Comparison of ENCODE assay signal across 19 cellular contexts in the genomic region with DNA sequence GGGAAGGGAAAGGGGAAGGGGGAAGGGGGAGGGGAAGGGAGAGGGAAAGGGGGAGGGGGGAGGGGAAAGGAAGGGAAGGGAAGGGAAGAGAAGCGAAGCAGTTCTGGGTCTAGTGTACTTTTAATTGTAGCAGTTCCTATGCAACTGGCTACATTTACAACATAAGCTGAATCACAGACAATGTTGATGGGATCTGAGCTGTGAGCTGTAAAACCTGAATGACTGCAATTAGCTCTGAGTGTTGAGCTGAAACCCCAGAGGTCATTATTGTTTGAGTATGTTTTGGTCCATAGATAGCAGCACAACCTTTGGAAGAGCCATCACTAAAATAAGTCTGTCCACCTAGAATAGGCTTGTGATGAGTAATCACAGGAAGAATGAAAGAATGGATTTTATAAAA. TPM values are rescaled to one million over a fixed set of nuclear protein-coding genes. Genes with fewer than 3 reads are reported as not detected.
DNase-seq lines count a peak whose midpoint lies in the region; ATAC-seq and TF ChIP-seq lines count a peak whose summit lies in the region.
"Had no signal": no experiment of that assay in that cellular context is flagged by ENCODE, and none has a peak within 500 bp of the region (broad histone marks: within the 10 kb centered on the region; RNA-seq: fewer than 3 reads in every experiment).

No MANE protein-coding gene starts in this region.

- no peak overlapping the region for H2BK20ac ChIP-seq in IMR-90 (ENCODE audit: low read depth, low read length)

- dilution Hi-C loops in IMR-90 (cut with HindIII; ENCODE audit: low sequenced_read_pairs, unreplicated experiment) = no loop called here

- H2BK5ac ChIP-seq in IMR-90 (ENCODE audit: low read depth, low read length, poor library complexity, severe bottlenecking) = no peak overlapping the region

- DNase-seq in Caco-2 (peak; percentile 58 to 69), IMR-90 (peak; percentile 30), SK-N-MC (ENCODE audit: low read depth, low spot score) (no peak), left kidney (ENCODE audit: low read depth, low spot score) (peak; percentile 15), medulla oblongata (ENCODE audit: extremely low spot score) (no peak), iPS-NIHi11 (ENCODE audit: low spot score) (no peak)
- no peak for DNase-seq in naive thymus-derived CD4-positive, alpha-beta T cell
- DNase-seq: activated CD4-positive, CD25-positive, alpha-beta regulatory T cell; endodermal cell; GDM1; GOT3; Karpas-422; natural killer cell; NCI-H187 treated with DMSO at 0.1 percent for 48 hours; NCI-H524 treated with DMSO at 0.1 percent for 48 hours; stomach; T-helper 1 cell had no signal

- no peak overlapping the region; the same call in 1 of the 2 replicates for H2AK5ac ChIP-seq in IMR-90 (ENCODE audit: low read depth, low read length)

- no peak overlapping the region for H2AK9ac ChIP-seq in IMR-90 (replicated peaks; ENCODE audit: low read depth, low read length, poor library complexity)

- no CpG with 5 or more reads among the region's 1 CpG for WGBS in IMR-90 (ENCODE audit: extremely low coverage in 2 of 2, insufficient read length in 1 of 2), 2 experiments

- TF ChIP-seq CTCF in Caco-2 (IDR thresholded peaks at IDR 0.05; ENCODE audit: insufficient read depth in 1 of 2, low read depth in 1 of 2, low read length in 1 of 2, severe bottlenecking in 1 of 2, unreplicated experiment in 1 of 2) (no peak), IMR-90 (conservative IDR thresholded peaks at IDR 0.05; ENCODE audit: low read depth, low read length) (no peak)

- H2BK120ac ChIP-seq in IMR-90 (ENCODE audit: low read depth, low read length) = no peak overlapping the region; the same call in 1 of the 2 replicates

- H3K4me1 ChIP-seq in Caco-2 = peaks cover 25% of the 10 kb centered on the region
- peaks cover 5% of the 10 kb centered on the region; the same call in 1 of the 2 replicates for H3K4me1 ChIP-seq in IMR-90 (ENCODE audit: control insufficient read depth, insufficient read depth, low read length)
- H3K4me1 ChIP-seq in naive thymus-derived CD4-positive, alpha-beta T cell (ENCODE audit: control insufficient read depth in 2 of 2, insufficient read depth in 2 of 2, low read length in 2 of 2) = no peaks in the 10 kb centered on the region

- H3K9me3 ChIP-seq in Caco-2 = peaks cover 12% of the 10 kb centered on the region
- peaks cover 7% of the 10 kb centered on the region for H3K9me3 ChIP-seq in IMR-90 (ENCODE audit: control insufficient read depth, insufficient read depth, low read length)
- no peaks in the 10 kb centered on the region for H3K9me3 ChIP-seq in SK-N-MC (ENCODE audit: low read depth, low read length)
- H3K9me3 ChIP-seq in naive thymus-derived CD4-positive, alpha-beta T cell (ENCODE audit: control insufficient read depth in 2 of 3, low read length in 3 of 3) = peaks cover 0 to 6% (median 1%) of the 10 kb centered on the region in 3 experiments

- no peak overlapping the region for H3K56ac ChIP-seq in IMR-90 (ENCODE audit: extremely low read depth, insufficient read depth, low read length)

- H3K27me3 Mint-ChIP-seq in Caco-2 (ENCODE audit: insufficient read depth, unreplicated experiment) = no peaks in the 10 kb centered on the region
- peaks cover 0 to 19% (median 0%) of the 10 kb centered on the region in 5 donors for H3K27me3 Mint-ChIP-seq in naive thymus-derived CD4-positive, alpha-beta T cell
- H3K27me3 Mint-ChIP-seq: central memory CD8-positive, alpha-beta T cell had no signal

- no peak for TF ChIP-seq RAD21 in IMR-90 (IDR thresholded peaks at IDR 0.05; ENCODE audit: low read length)

- no peak overlapping the region for H3K18ac ChIP-seq in IMR-90 (ENCODE audit: low read depth, low read length)

- intact Hi-C loops in Caco-2 (cut with micrococcal nuclease; ENCODE audit: unreplicated experiment) (loop anchor here (1.0 kb wide), 5 partner anchors 8 to 88 kb away; a partner anchor contains a TSS), IMR-90 (cut with micrococcal nuclease) (loop anchor here (5.0 kb wide), 4 partner anchors 151 to 316 kb away; a partner anchor contains a TSS)
- intact Hi-C loops in naive thymus-derived CD4-positive, alpha-beta T cell (cut with micrococcal nuclease) = loop anchor here (2.0 to 10.0 kb wide), 5 partner anchors 201 to 1973 kb away; a partner anchor contains a TSS

- no peak overlapping the region for H2BK15ac ChIP-seq in IMR-90 (ENCODE audit: low read depth, low read length)

- H3K4me3 ChIP-seq in Caco-2 (ENCODE audit: low read depth, low read length) (no peak overlapping the region), IMR-90 (ENCODE audit: insufficient read depth, low read depth, low read length) (no peak overlapping the region), SK-N-MC (no peak overlapping the region)
- H3K4me3 ChIP-seq in naive thymus-derived CD4-positive, alpha-beta T cell (ENCODE audit: low read length) = no peak overlapping the region
- H3K4me3 ChIP-seq: stomach had no signal

- POLR2A ChIA-PET in Caco-2 (lab: Charles Lee) = interaction anchor here (0.6 to 2.7 kb wide), 3 partner anchors 9 to 61 kb away, joined by 6 to 14 read pairs (median 7); a partner anchor contains a TSS
- POLR2A ChIA-PET in IMR-90 (lab: Charles Lee; ENCODE audit: unreplicated experiment) = no interaction called here
- POLR2A ChIA-PET in naive thymus-derived CD4-positive, alpha-beta T cell (lab: Charles Lee) = no interaction called here

- H4K8ac ChIP-seq in IMR-90 (ENCODE audit: low read depth in 2 of 2, low read length in 2 of 2) = no peak overlapping the region; a peak in 1 of 4 replicates

- H3K4me3 Mint-ChIP-seq in Caco-2 (ENCODE audit: unreplicated experiment) = peak overlapping the region; percentile 22
- no peak overlapping the region for H3K4me3 Mint-ChIP-seq in naive thymus-derived CD4-positive, alpha-beta T cell
- H3K4me3 Mint-ChIP-seq: central memory CD8-positive, alpha-beta T cell; endodermal cell; natural killer cell had no signal

- H3K9me3 Mint-ChIP-seq in Caco-2 (ENCODE audit: unreplicated experiment) = peaks cover 8% of the 10 kb centered on the region
- H3K9me3 Mint-ChIP-seq in naive thymus-derived CD4-positive, alpha-beta T cell = peaks cover 0 to 15% (median 9%) of the 10 kb centered on the region in 11 donors

- H3K4me2 ChIP-seq in IMR-90 (ENCODE audit: low read depth, low read length) = no peak overlapping the region

- H4K91ac ChIP-seq in IMR-90 (ENCODE audit: insufficient read depth, low read depth, low read length) = no peak overlapping the region

- H3K27ac ChIP-seq in IMR-90 (ENCODE audit: insufficient read depth, low read length) (no peak overlapping the region), SK-N-MC (peak overlapping the region; percentile 88; the same call in 1 of the 2 replicates)
- no peak overlapping the region for H3K27ac ChIP-seq in naive thymus-derived CD4-positive, alpha-beta T cell (ENCODE audit: low read depth, low read length)
- H3K27ac ChIP-seq: stomach had no signal

- H3K9ac ChIP-seq in IMR-90 (ENCODE audit: low read depth, low read length) = no peak overlapping the region
- H3K9ac ChIP-seq in SK-N-MC (ENCODE audit: insufficient read length) = peak overlapping the region; percentile 13

- H3K27ac Mint-ChIP-seq in Caco-2 (ENCODE audit: unreplicated experiment) = peak overlapping the region; percentile 87
- H3K27ac Mint-ChIP-seq in naive thymus-derived CD4-positive, alpha-beta T cell = no peak overlapping the region
- H3K27ac Mint-ChIP-seq: endodermal cell, natural killer cell had no signal

- H3K4ac ChIP-seq in IMR-90 (ENCODE audit: low read depth, low read length) = no peak overlapping the region

- no peak for ATAC-seq in IMR-90 (ENCODE audit: low read depth)
- ATAC-seq in HG03196 (IDR thresholded peaks at IDR 0.05; ENCODE audit: unreplicated experiment) = no peak
- ATAC-seq in naive thymus-derived CD4-positive, alpha-beta T cell = no peak
- ATAC-seq: natural killer cell had no signal

- H3K79me1 ChIP-seq in IMR-90 (ENCODE audit: low read depth in 1 of 2, low read length in 2 of 2) = no peaks in the 10 kb centered on the region

- H3K9me1 ChIP-seq in IMR-90 (ENCODE audit: insufficient read depth, low read length) = peaks cover 5% of the 10 kb centered on the region

- H3K14ac ChIP-seq in IMR-90 (replicated peaks; ENCODE audit: low read depth, low read length) = no peak overlapping the region

- H4K5ac ChIP-seq in IMR-90 (ENCODE audit: low read depth, low read length) = no peak overlapping the region

- no peaks in the 10 kb centered on the region for H4K20me1 ChIP-seq in IMR-90 (ENCODE audit: insufficient read depth, low read length)

- BruUV-seq in Caco-2 (replicated peaks; lab: Mats Ljungman, UMichigan) (no TSS peak), IMR-90 (replicated peaks; lab: Mats Ljungman, UMichigan) (no TSS peak)

- CTCF ChIA-PET in Caco-2 (lab: Charles Lee) (interaction anchor here (0.6 to 5.1 kb wide), 9 partner anchors 10 to 105 kb away, joined by 3 to 70 read pairs (median 8); a partner anchor contains a TSS), IMR-90 (lab: Yijun Ruan, JAX) (interaction anchor here (1.8 to 3.8 kb wide), 2 partner anchors 98 to 103 kb away, joined by 8 to 24 read pairs; no protein-coding TSS in a partner anchor)
- CTCF ChIA-PET in naive thymus-derived CD4-positive, alpha-beta T cell (lab: Charles Lee) = interaction anchor here (0.7 to 3.9 kb wide), 5 partner anchors 10 to 333 kb away, joined by 3 to 19 read pairs (median 8); a partner anchor contains a TSS

- H3K36me3 ChIP-seq in Caco-2 (ENCODE audit: control insufficient read depth, insufficient read depth, low read length) (no peaks in the 10 kb centered on the region), IMR-90 (ENCODE audit: control insufficient read depth, insufficient read depth, low read length) (no peaks in the 10 kb centered on the region), SK-N-MC (ENCODE audit: insufficient read depth, low read length) (no peaks in the 10 kb centered on the region)
- H3K36me3 ChIP-seq in naive thymus-derived CD4-positive, alpha-beta T cell (ENCODE audit: control insufficient read depth in 2 of 3, insufficient read depth in 3 of 3, low read length in 3 of 3) = no peaks in the 10 kb centered on the region
- H3K36me3 ChIP-seq: stomach had no signal

- no peak for TF ChIP-seq POLR2A in IMR-90 (IDR thresholded peaks at IDR 0.05; ENCODE audit: low read depth, low read length)

- peaks cover 21% of the 10 kb centered on the region for H3K4me1 Mint-ChIP-seq in Caco-2 (ENCODE audit: low read depth, unreplicated experiment)
- H3K4me1 Mint-ChIP-seq in naive thymus-derived CD4-positive, alpha-beta T cell = peaks cover 0 to 6% (median 0%) of the 10 kb centered on the region in 7 donors
- H3K4me1 Mint-ChIP-seq: central memory CD8-positive, alpha-beta T cell; natural killer cell had no signal

- in situ Hi-C loops in IMR-90 (cut with MboI; ENCODE audit: low sequenced_read_pairs) = loop anchor here (5.0 to 25.0 kb wide), 3 partner anchors 101 to 761 kb away; a partner anchor contains a TSS

- no peaks in the 10 kb centered on the region for H3K27me3 ChIP-seq in Caco-2 (replicated peaks; ENCODE audit: control insufficient read depth, insufficient read depth, low read length)
- no peaks in the 10 kb centered on the region for H3K27me3 ChIP-seq in IMR-90 (ENCODE audit: control insufficient read depth, insufficient read depth, low read length)
- no peaks in the 10 kb centered on the region for H3K27me3 ChIP-seq in naive thymus-derived CD4-positive, alpha-beta T cell (ENCODE audit: control insufficient read depth in 2 of 2, insufficient read depth in 2 of 2, low read length in 2 of 2)

- H3K23ac ChIP-seq in IMR-90 (ENCODE audit: low read depth, low read length) = no peak overlapping the region

- H3K36me3 Mint-ChIP-seq in Caco-2 (ENCODE audit: insufficient read depth, unreplicated experiment) = peaks cover 5% of the 10 kb centered on the region
- H3K36me3 Mint-ChIP-seq in naive thymus-derived CD4-positive, alpha-beta T cell = peaks cover 0 to 5% (median 0%) of the 10 kb centered on the region in 5 donors
- H3K36me3 Mint-ChIP-seq: natural killer cell had no signal

- no peak overlapping the region for H2AFZ ChIP-seq in IMR-90 (replicated peaks; ENCODE audit: low read length, poor library complexity)

RNA-seq across cellular contexts. Expression of a gene that starts 7.2 kb away (rescaled TPM):
- total RNA-seq in Caco-2 (2022) = 84.9 and 104 TPM in 2 replicates
- 64.2 and 80.7 TPM in 2 replicates for total RNA-seq in IMR-90 (2012; rRNA removed)
- 84.0 and 108 TPM in 2 replicates for polyA plus RNA-seq in IMR-90 (2012; rRNA removed)
- 66.3 and 83.3 TPM in 2 replicates for polyA plus RNA-seq in IMR-90 (2012; cell fraction: cytosol; rRNA removed)
- polyA plus RNA-seq in IMR-90 (2012; cell fraction: nucleus; rRNA removed; ENCODE audit: low replicate concordance) = 61.1 and 62.6 TPM in 2 replicates
- total RNA-seq in naive thymus-derived CD4-positive, alpha-beta T cell = 10 to 100 TPM; 16.5 to 27.6 (median 22.5) TPM
- polyA plus RNA-seq in naive thymus-derived CD4-positive, alpha-beta T cell = 10 to 100 TPM; 24.4 to 29.7 TPM

RNA-seq across cellular contexts. Expression of a gene that starts 9.6 kb away (rescaled TPM):
- total RNA-seq in Caco-2 (2022) (48.7 and 50.9 TPM in 2 replicates), IMR-90 (2012; rRNA removed) (6.6 and 12.2 TPM in 2 replicates)
- polyA plus RNA-seq in IMR-90 (2012; rRNA removed) = 4.1 and 4.9 TPM in 2 replicates
- 0.90 and 2.2 TPM in 2 replicates for polyA plus RNA-seq in IMR-90 (2012; cell fraction: cytosol; rRNA removed)
- 0.63 and 2.9 TPM in 2 replicates for polyA plus RNA-seq in IMR-90 (2012; cell fraction: nucleus; rRNA removed; ENCODE audit: low replicate concordance)
- 10 to 100 TPM in 1 of 5 experiments, under 1 TPM in 4; 0.44 to 24.9 (median 0.81) TPM for total RNA-seq in naive thymus-derived CD4-positive, alpha-beta T cell
- 1 to 10 TPM in 1 of 2 donors, under 1 TPM in 1; 0.93 to 1.1 TPM for polyA plus RNA-seq in naive thymus-derived CD4-positive, alpha-beta T cell

Comparison
In these comparisons a context has a peak if more than half of its experiments do, and no peak if none do; other contexts are left out.
1. DNase-seq: peak in Caco-2 (2 of 2), IMR-90 (single experiment) and left kidney (single experiment); none in SK-N-MC (single experiment), medulla oblongata (single experiment), iPS-NIHi11 (single experiment) and naive thymus-derived CD4-positive, alpha-beta T cell (0 of 9).